ENCODE assay signal across 26 cellular contexts in genomic region chr7:8160250-8160649, GRCh38.
"Had no signal": no experiment of that assay in that cellular context is flagged by ENCODE, and none has a peak within 500 bp of the region (broad histone marks: within the 10 kb centered on the region; RNA-seq: fewer than 3 reads in every experiment).

No MANE protein-coding gene starts in this region.

- H3K27ac Mint-ChIP-seq: endodermal cell; memory B cell; mesothelial cell of epicardium; naive thymus-derived CD8-positive, alpha-beta T cell; stimulated activated naive B cell treated with anti-CD40 and anti-IgM and Interleukin-4, amounts not matched to agents 10 μg/mL and 1 μg/mL and 100 μg/mL, for 72 hours; stimulated activated naive CD8-positive, alpha-beta T cell treated with anti-CD3 and anti-CD28 coated beads, Interleukin-15, Interleukin-2, amounts not matched to agents 100 ng/mL and 50 ng/mL, for 24 hours had no signal

- H3K27ac ChIP-seq: epithelial cell of prostate, gastrocnemius medialis, psoas muscle, sigmoid colon, skin epidermis, thoracic aorta, tibial nerve, upper lobe of left lung had no signal

- FAIRE-seq: urothelium cell line had no signal

- H3K9me3 Mint-ChIP-seq: endodermal cell; memory B cell; mesothelial cell of epicardium; naive thymus-derived CD8-positive, alpha-beta T cell; stimulated activated naive B cell treated with anti-CD40 and anti-IgM and Interleukin-4, amounts not matched to agents 10 μg/mL and 1 μg/mL and 100 μg/mL, for 72 hours; stimulated activated naive CD8-positive, alpha-beta T cell treated with anti-CD3 and anti-CD28 coated beads, Interleukin-15, Interleukin-2, amounts not matched to agents 100 ng/mL and 50 ng/mL, for 24 hours had no signal

- H3K36me3 Mint-ChIP-seq: memory B cell; mesothelial cell of epicardium; stimulated activated naive B cell treated with anti-CD40 and anti-IgM and Interleukin-4, amounts not matched to agents 10 μg/mL and 1 μg/mL and 100 μg/mL, for 72 hours had no signal

- H3K36me3 ChIP-seq: gastrocnemius medialis, sigmoid colon, thoracic aorta, tibial nerve had no signal

- H3K4me3 ChIP-seq: gastrocnemius medialis, lung, mucosa of descending colon, psoas muscle, sigmoid colon, skin epidermis, thoracic aorta, tibial nerve, upper lobe of left lung had no signal

- H3K27me3 ChIP-seq: gastrocnemius medialis, sigmoid colon, tibial nerve, upper lobe of left lung had no signal

- DNase-seq: cerebellar nuclear complex; cortex of kidney; effector CD8-positive, alpha-beta T cell; endodermal cell; gastrocnemius medialis; head of caudate nucleus; kidney; mucosa of descending colon; naive thymus-derived CD8-positive, alpha-beta T cell; posterior cingulate gyrus; psoas muscle; right cardiac atrium; sigmoid colon; stimulated activated CD4-positive, alpha-beta T cell treated with anti-CD3 and anti-CD28 coated beads, Interleukin-15, amount 100 ng/mL, for 24 hours; stimulated activated CD4-positive, alpha-beta T cell treated with anti-CD3 and anti-CD28 coated beads, Interleukin-2, amount 100 ng/mL, for 48 hours; stimulated activated naive B cell treated with anti-CD40 and anti-IgM and Interleukin-4, amounts not matched to agents 10 μg/mL and 1 μg/mL and 100 μg/mL, for 72 hours; upper lobe of left lung had no signal

- H3K9me3 ChIP-seq: gastrocnemius medialis, mucosa of descending colon, psoas muscle, sigmoid colon, thoracic aorta, tibial nerve, upper lobe of left lung had no signal

- H3K27me3 Mint-ChIP-seq: memory B cell; naive thymus-derived CD8-positive, alpha-beta T cell; stimulated activated naive B cell treated with anti-CD40 and anti-IgM and Interleukin-4, amounts not matched to agents 10 μg/mL and 1 μg/mL and 100 μg/mL, for 72 hours; stimulated activated naive CD8-positive, alpha-beta T cell treated with anti-CD3 and anti-CD28 coated beads, Interleukin-15, Interleukin-2, amounts not matched to agents 100 ng/mL and 50 ng/mL, for 24 hours had no signal

- H3K4me1 Mint-ChIP-seq: mesothelial cell of epicardium; stimulated activated naive B cell treated with anti-CD40 and anti-IgM and Interleukin-4, amounts not matched to agents 10 μg/mL and 1 μg/mL and 100 μg/mL, for 72 hours had no signal

- H3K4me3 Mint-ChIP-seq: endodermal cell; memory B cell; mesothelial cell of epicardium; naive thymus-derived CD8-positive, alpha-beta T cell; stimulated activated naive B cell treated with anti-CD40 and anti-IgM and Interleukin-4, amounts not matched to agents 10 μg/mL and 1 μg/mL and 100 μg/mL, for 72 hours; stimulated activated naive CD8-positive, alpha-beta T cell treated with anti-CD3 and anti-CD28 coated beads, Interleukin-15, Interleukin-2, amounts not matched to agents 100 ng/mL and 50 ng/mL, for 24 hours had no signal

- H3K4me1 ChIP-seq: gastrocnemius medialis, psoas muscle, sigmoid colon, tibial nerve, upper lobe of left lung had no signal
